1 cellular context compared by ENCODE assay signal in the genomic region with DNA sequence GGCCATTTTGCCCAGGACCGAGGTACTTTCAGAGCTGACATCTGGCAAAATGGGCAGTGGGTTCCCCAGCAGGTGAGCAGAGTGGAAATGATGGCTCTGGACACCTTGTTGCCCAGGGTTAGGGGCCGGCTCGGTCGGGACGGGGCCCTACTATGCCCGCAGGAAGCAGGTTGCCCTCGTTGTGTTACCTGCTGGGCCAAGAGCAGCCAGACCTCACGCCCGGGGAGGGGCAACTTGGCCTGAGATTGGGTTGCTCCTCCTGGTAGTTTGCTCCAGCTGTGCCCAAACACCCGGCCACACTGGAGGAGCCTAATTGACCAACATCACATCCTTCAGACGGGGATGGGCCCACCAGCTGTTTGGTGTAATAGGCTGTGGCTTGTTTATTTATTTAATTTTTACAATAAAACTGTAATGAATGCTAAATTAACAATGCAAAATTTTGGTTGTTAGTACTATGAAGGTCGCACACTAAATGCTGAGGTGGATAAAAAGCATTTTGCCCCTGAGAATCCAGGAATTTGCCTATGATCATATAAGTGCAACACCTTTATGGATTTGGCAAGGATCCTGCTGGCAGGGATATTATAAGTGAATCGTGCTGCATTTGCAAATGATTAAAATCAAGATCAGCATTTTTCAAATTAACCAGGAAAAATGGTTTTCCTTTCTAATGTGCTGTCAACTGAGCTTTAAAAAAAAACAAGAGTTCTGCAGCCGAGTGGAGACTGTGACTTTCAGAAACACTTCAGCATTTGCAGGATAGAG.
TF ChIP-seq lines count a peak whose summit lies in the region.

No MANE protein-coding gene starts in this region.

TF ChIP-seq in A549, 52 proteins besides CTCF, POLR2A, EP300 and RAD21:
- TF ChIP-seq, protein P1, sequence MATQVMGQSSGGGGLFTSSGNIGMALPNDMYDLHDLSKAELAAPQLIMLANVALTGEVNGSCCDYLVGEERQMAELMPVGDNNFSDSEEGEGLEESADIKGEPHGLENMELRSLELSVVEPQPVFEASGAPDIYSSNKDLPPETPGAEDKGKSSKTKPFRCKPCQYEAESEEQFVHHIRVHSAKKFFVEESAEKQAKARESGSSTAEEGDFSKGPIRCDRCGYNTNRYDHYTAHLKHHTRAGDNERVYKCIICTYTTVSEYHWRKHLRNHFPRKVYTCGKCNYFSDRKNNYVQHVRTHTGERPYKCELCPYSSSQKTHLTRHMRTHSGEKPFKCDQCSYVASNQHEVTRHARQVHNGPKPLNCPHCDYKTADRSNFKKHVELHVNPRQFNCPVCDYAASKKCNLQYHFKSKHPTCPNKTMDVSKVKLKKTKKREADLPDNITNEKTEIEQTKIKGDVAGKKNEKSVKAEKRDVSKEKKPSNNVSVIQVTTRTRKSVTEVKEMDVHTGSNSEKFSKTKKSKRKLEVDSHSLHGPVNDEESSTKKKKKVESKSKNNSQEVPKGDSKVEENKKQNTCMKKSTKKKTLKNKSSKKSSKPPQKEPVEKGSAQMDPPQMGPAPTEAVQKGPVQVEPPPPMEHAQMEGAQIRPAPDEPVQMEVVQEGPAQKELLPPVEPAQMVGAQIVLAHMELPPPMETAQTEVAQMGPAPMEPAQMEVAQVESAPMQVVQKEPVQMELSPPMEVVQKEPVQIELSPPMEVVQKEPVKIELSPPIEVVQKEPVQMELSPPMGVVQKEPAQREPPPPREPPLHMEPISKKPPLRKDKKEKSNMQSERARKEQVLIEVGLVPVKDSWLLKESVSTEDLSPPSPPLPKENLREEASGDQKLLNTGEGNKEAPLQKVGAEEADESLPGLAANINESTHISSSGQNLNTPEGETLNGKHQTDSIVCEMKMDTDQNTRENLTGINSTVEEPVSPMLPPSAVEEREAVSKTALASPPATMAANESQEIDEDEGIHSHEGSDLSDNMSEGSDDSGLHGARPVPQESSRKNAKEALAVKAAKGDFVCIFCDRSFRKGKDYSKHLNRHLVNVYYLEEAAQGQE (IDR thresholded peaks at IDR 0.05): no peak
- TF ChIP-seq MAFK (IDR thresholded peaks at IDR 0.05; ENCODE audit: partially characterized antibody): peak; percentile 52
